Comparison of ENCODE assay signal across 27 cellular contexts in genomic region chr15:99241752-99242151, GRCh38.
"Had no signal": no experiment of that assay in that cellular context is flagged by ENCODE, and none has a peak within 500 bp of the region (broad histone marks: within the 10 kb centered on the region; RNA-seq: fewer than 3 reads in every experiment).

No MANE protein-coding gene starts in this region.

- DNase-seq: colonic mucosa; cortex of kidney; dermis blood vessel endothelial cell; dorsolateral prefrontal cortex; effector CD4-positive, alpha-beta T cell; effector CD8-positive, alpha-beta T cell; effector memory CD4-positive, alpha-beta T cell; effector memory CD8-positive, alpha-beta T cell; endodermal cell; erythroblast; esophagus squamous epithelium; foreskin fibroblast; foreskin keratinocyte; foreskin melanocyte; gastrocnemius medialis; glutamatergic neuron; head of caudate nucleus; heart left ventricle; heart right ventricle had no signal

- ATAC-seq: effector memory CD8-positive, alpha-beta T cell; esophagus mucosa; foreskin keratinocyte; gastrocnemius medialis; gastroesophageal sphincter; heart left ventricle; heart right ventricle had no signal

- FAIRE-seq: colon, endometrium had no signal

- H3K27ac Mint-ChIP-seq: dendritic cell treated with granulocyte-macrophage colony-stimulating factor and Interleukin-4, amounts not matched to agents 40 ng/mL and 50 ng/mL, for 4 days; effector memory CD8-positive, alpha-beta T cell had no signal

- H3K9me3 ChIP-seq: colonic mucosa, esophagus muscularis mucosa, esophagus squamous epithelium, gastrocnemius medialis, gastroesophageal sphincter, heart left ventricle, heart right ventricle had no signal

- H3K4me1 Mint-ChIP-seq: endodermal cell had no signal

- H3K27me3 Mint-ChIP-seq: dendritic cell treated with granulocyte-macrophage colony-stimulating factor and Interleukin-4, amounts not matched to agents 40 ng/mL and 50 ng/mL, for 4 days had no signal

- H3K4me1 ChIP-seq: colonic mucosa, foreskin keratinocyte had no signal

- H3K36me3 ChIP-seq: colonic mucosa, gastrocnemius medialis had no signal

- H3K9me3 Mint-ChIP-seq: dendritic cell treated with granulocyte-macrophage colony-stimulating factor and Interleukin-4, amounts not matched to agents 40 ng/mL and 50 ng/mL, for 4 days; effector memory CD8-positive, alpha-beta T cell; endodermal cell had no signal

- H3K4me3 Mint-ChIP-seq: dendritic cell treated with granulocyte-macrophage colony-stimulating factor and Interleukin-4, amounts not matched to agents 40 ng/mL and 50 ng/mL, for 4 days; effector memory CD8-positive, alpha-beta T cell; endodermal cell had no signal

- H3K4me3 ChIP-seq: colonic mucosa, coronary artery, dorsolateral prefrontal cortex, esophagus muscularis mucosa, esophagus squamous epithelium, gastrocnemius medialis, gastroesophageal sphincter, heart left ventricle, heart right ventricle had no signal

- H3K27me3 ChIP-seq: colonic mucosa, dorsolateral prefrontal cortex, esophagus muscularis mucosa, esophagus squamous epithelium, foreskin keratinocyte, gastrocnemius medialis, gastroesophageal sphincter, heart left ventricle, heart right ventricle had no signal

- H3K27ac ChIP-seq: colonic mucosa, coronary artery, dorsolateral prefrontal cortex, epithelial cell of prostate, esophagus muscularis mucosa, esophagus squamous epithelium, foreskin keratinocyte, gastrocnemius medialis, gastroesophageal sphincter, heart left ventricle, heart right ventricle had no signal
